Comparison of ENCODE assay signal across 8 cellular contexts in the genomic region with DNA sequence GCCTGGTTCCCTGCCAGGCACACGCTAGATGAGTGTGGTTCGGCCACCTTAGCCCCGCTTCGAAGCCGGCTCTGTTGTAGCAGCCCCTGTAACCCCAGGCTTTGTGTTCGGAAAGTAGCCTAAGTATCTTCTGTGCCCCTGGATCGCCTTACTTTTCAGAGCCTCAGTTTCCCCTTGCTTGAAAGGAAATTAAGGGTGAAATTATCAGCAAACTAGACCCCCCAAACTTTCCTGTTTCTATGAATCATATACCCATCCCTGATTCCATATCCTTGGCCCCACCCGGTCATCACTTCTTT. TPM values are rescaled to one million over a fixed set of nuclear protein-coding genes. Genes with fewer than 3 reads are reported as not detected.
DNase-seq lines count a peak whose midpoint lies in the region; ATAC-seq, FAIRE-seq and TF ChIP-seq lines count a peak whose summit lies in the region.

No MANE protein-coding gene starts in this region.

- CTCF ChIA-PET in A549 (lab: Yijun Ruan, JAX), result interaction anchor here (1.1 to 2.0 kb wide), 2 partner anchors 8 to 28 kb away, joined by 3 to 11 read pairs; a partner anchor contains a TSS

- H3K4me1 Mint-ChIP-seq in HFFc6 (ENCODE audit: low read depth), result peaks cover 44% of the 10 kb centered on the region

- no peak for TF ChIP-seq CTCF in A549 (IDR thresholded peaks at IDR 0.05)
- TF ChIP-seq CTCF in HFFc6 (IDR thresholded peaks at IDR 0.05), result no peak; the same call in 1 of the 2 replicates
- no peak for TF ChIP-seq CTCF in brain microvascular endothelial cell (IDR thresholded peaks at IDR 0.05; ENCODE audit: low read depth, low read length, missing control alignments)

- H3K27ac ChIP-seq in A549, result peak overlapping the region; percentile 90 to 96
- H3K27ac ChIP-seq in brain microvascular endothelial cell, result peak overlapping the region; percentile 35

- no peak for FAIRE-seq in A549 (lab: Jason Lieb, UNC)

- no peaks in the 10 kb centered on the region; the same call in 1 of the 2 replicates for H3K27me3 Mint-ChIP-seq in HFFc6 (ENCODE audit: insufficient read depth)

- peak overlapping the region; percentile 88 for H3K4me3 ChIP-seq in A549
- peak overlapping the region; percentile 99 for H3K4me3 ChIP-seq in brain microvascular endothelial cell (ENCODE audit: low read depth, low read length)
- peak overlapping the region; percentile 87 for H3K4me3 ChIP-seq in mononuclear cell (ENCODE audit: low read length)

- H3K4me3 Mint-ChIP-seq in HFFc6, result peak overlapping the region; percentile 97

- in situ Hi-C loops in brain microvascular endothelial cell (cut with HindIII; ENCODE audit: low pct_ligation_motif_present, low sequenced_read_pairs), result no loop called here

- TF ChIP-seq RAD21 in A549 (conservative IDR thresholded peaks at IDR 0.05 in 1 of 2, IDR thresholded peaks at IDR 0.05 in 1 of 2), result no peak

- DNase-seq in A549 (ENCODE audit: low read depth in 1 of 2, low spot score in 1 of 2) (no peak), HFFc6 (no peak), brain microvascular endothelial cell (no peak)
- no peak for DNase-seq in NK-92 treated with Interleukin-12 subunit alpha and Interleukin-12 subunit beta, amount 100 ng/mL, for 24 hours (lab: John Stamatoyannopoulos, UW)
- DNase-seq in activated effector memory CD4-positive, alpha-beta T cell treated with Interleukin-2 at 50 U/mL for 16 hours, result no peak

- peak; percentile 2 to 15; a peak in 3 of 6 replicates for ATAC-seq in A549
- no peak for ATAC-seq in HG03354 (IDR thresholded peaks at IDR 0.05; ENCODE audit: poor library complexity, severe bottlenecking, unreplicated experiment)
- ATAC-seq in GM18907 (IDR thresholded peaks at IDR 0.05; ENCODE audit: unreplicated experiment), result no peak

- no peak for TF ChIP-seq EP300 in A549 (IDR thresholded peaks at IDR 0.05)

- TF ChIP-seq POLR2A in A549 (IDR thresholded peaks at IDR 0.05; ENCODE audit: low read length), result no peak

- no peaks in the 10 kb centered on the region for H3K9me3 ChIP-seq in A549
- H3K9me3 ChIP-seq in mononuclear cell (ENCODE audit: low read depth, low read length), result no peaks in the 10 kb centered on the region

- peak overlapping the region; percentile 98 for H3K4me2 ChIP-seq in A549

- no peaks in the 10 kb centered on the region for H3K27me3 ChIP-seq in brain microvascular endothelial cell (replicated peaks)
- no peaks in the 10 kb centered on the region for H3K27me3 ChIP-seq in mononuclear cell (ENCODE audit: insufficient read depth, low read length)

- peak overlapping the region; percentile 97 for H3K27ac Mint-ChIP-seq in HFFc6

- H3K9me3 Mint-ChIP-seq in HFFc6, result no peaks in the 10 kb centered on the region

- POLR2A ChIA-PET in A549 (lab: Yijun Ruan, JAX), result interaction anchor here (1.0 to 1.7 kb wide), 2 partner anchors 8 to 29 kb away, joined by 3 to 7 read pairs; a partner anchor contains a TSS

- WGBS in A549 (ENCODE audit: missing lambda C conversion rate), result 0% methylated on average over 8 of the region's 8 CpGs

- H3K36me3 Mint-ChIP-seq in HFFc6 (ENCODE audit: low read depth), result peaks cover 58% of the 10 kb centered on the region

- peaks cover 36% of the 10 kb centered on the region for H3K36me3 ChIP-seq in brain microvascular endothelial cell (replicated peaks)

- H3K4me1 ChIP-seq in A549 (peaks cover 28% of the 10 kb centered on the region), mononuclear cell (ENCODE audit: insufficient read depth, low read length) (peaks cover 44% of the 10 kb centered on the region)

TF ChIP-seq in A549, 52 proteins besides CTCF, POLR2A, EP300 and RAD21:
- TF ChIP-seq, protein P1, sequence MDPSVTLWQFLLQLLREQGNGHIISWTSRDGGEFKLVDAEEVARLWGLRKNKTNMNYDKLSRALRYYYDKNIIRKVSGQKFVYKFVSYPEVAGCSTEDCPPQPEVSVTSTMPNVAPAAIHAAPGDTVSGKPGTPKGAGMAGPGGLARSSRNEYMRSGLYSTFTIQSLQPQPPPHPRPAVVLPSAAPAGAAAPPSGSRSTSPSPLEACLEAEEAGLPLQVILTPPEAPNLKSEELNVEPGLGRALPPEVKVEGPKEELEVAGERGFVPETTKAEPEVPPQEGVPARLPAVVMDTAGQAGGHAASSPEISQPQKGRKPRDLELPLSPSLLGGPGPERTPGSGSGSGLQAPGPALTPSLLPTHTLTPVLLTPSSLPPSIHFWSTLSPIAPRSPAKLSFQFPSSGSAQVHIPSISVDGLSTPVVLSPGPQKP (IDR thresholded peaks at IDR 0.05; ENCODE audit: low read depth, low read length), result no peak
- TF ChIP-seq PHF8 (IDR thresholded peaks at IDR 0.05; ENCODE audit: borderline replicate concordance, low read depth), result peak; percentile 41; the same call in 1 of the 2 replicates
- TF ChIP-seq RFX5 (IDR thresholded peaks at IDR 0.05), result no peak

RNA-seq across cellular contexts. Expression of a gene that starts 0.3 kb away (rescaled TPM):
- polyA plus RNA-seq in A549 (2011; rRNA removed) (32.6 and 37.5 TPM in 2 replicates), A549 (2017; fragmentation: RNase III; extraction: RNeasy Plus Mini Kit Qiagen cat#74134 plus additional on column Dnase treatment) (23.5 to 30.8 TPM (median 26.2 TPM) in 3 replicates)
- polyA plus RNA-seq in A549 (2012; cell fraction: cytosol; rRNA removed), result 20.3 and 21.3 TPM in 2 replicates
- 58.3 and 59.8 TPM in 2 replicates for polyA plus RNA-seq in A549 (2012; cell fraction: nucleus; rRNA removed)
- 81.2 and 88.2 TPM in 2 replicates for polyA minus RNA-seq in A549 (2011; rRNA and poly(A)+ RNA removed)
- 10 to 100 TPM; 30.8 to 38.4 (median 32.1) TPM for total RNA-seq in HFFc6 (2021; fragmentation: NEBNext Ultra II Directional; extraction: Animal tissue kit (Norgen Biotek cat#: 25700))
- total RNA-seq in mononuclear cell, result 8.4 TPM

RNA-seq across cellular contexts. Expression of a gene that starts 0.5 kb away (rescaled TPM):
- polyA plus RNA-seq in A549 (2011; rRNA removed) (492 and 504 TPM in 2 replicates), A549 (2017; fragmentation: RNase III; extraction: RNeasy Plus Mini Kit Qiagen cat#74134 plus additional on column Dnase treatment) (648 to 682 TPM (median 679 TPM) in 3 replicates)
- 238 and 292 TPM in 2 replicates for polyA plus RNA-seq in A549 (2012; cell fraction: cytosol; rRNA removed)
- 66.0 and 191 TPM in 2 replicates for polyA plus RNA-seq in A549 (2012; cell fraction: nucleus; rRNA removed)
- 16.4 and 23.4 TPM in 2 replicates for polyA minus RNA-seq in A549 (2011; rRNA and poly(A)+ RNA removed)
- total RNA-seq in HFFc6 (2021; fragmentation: NEBNext Ultra II Directional; extraction: Animal tissue kit (Norgen Biotek cat#: 25700)), result 100 to 1,000 TPM; 397 to 452 (median 442) TPM
- total RNA-seq in mononuclear cell, result 85.0 TPM

RNA-seq across cellular contexts. Expression of a gene that starts 29.0 kb away (rescaled TPM):
- polyA plus RNA-seq in A549 (2011; rRNA removed), result 4.1 and 5.3 TPM in 2 replicates
- polyA plus RNA-seq in A549 (2012; cell fraction: cytosol; rRNA removed), result 1.6 and 2.0 TPM in 2 replicates
- polyA plus RNA-seq in A549 (2012; cell fraction: nucleus; rRNA removed), result 1.5 and 2.1 TPM in 2 replicates
- polyA plus RNA-seq in A549 (2017; fragmentation: RNase III; extraction: RNeasy Plus Mini Kit Qiagen cat#74134 plus additional on column Dnase treatment), result 3.6 to 4.1 TPM (median 3.9 TPM) in 3 replicates
- 2.9 and 3.1 TPM in 2 replicates for polyA minus RNA-seq in A549 (2011; rRNA and poly(A)+ RNA removed)
- total RNA-seq in HFFc6 (2021; fragmentation: NEBNext Ultra II Directional; extraction: Animal tissue kit (Norgen Biotek cat#: 25700)), result 1 to 10 TPM; 2.7 to 4.0 (median 3.8) TPM
- 4.8 TPM for total RNA-seq in mononuclear cell

RNA-seq across cellular contexts. Expression of a gene that starts 45.8 kb away (rescaled TPM):
- polyA plus RNA-seq in A549 (2011; rRNA removed), result 11.8 and 17.6 TPM in 2 replicates
- 6.0 and 6.3 TPM in 2 replicates for polyA plus RNA-seq in A549 (2012; cell fraction: cytosol; rRNA removed)
- polyA plus RNA-seq in A549 (2012; cell fraction: nucleus; rRNA removed), result 2.8 and 3.1 TPM in 2 replicates
- polyA plus RNA-seq in A549 (2017; fragmentation: RNase III; extraction: RNeasy Plus Mini Kit Qiagen cat#74134 plus additional on column Dnase treatment), result 11.3 to 13.6 TPM (median 11.8 TPM) in 3 replicates
- polyA minus RNA-seq in A549 (2011; rRNA and poly(A)+ RNA removed), result 2.8 and 4.0 TPM in 2 replicates
- 1 to 10 TPM; 7.4 to 9.2 (median 8.4) TPM for total RNA-seq in HFFc6 (2021; fragmentation: NEBNext Ultra II Directional; extraction: Animal tissue kit (Norgen Biotek cat#: 25700))
- total RNA-seq in mononuclear cell, result 3.3 TPM

RNA-seq across cellular contexts. Expression of a gene that starts 55.4 kb away (rescaled TPM):
- polyA plus RNA-seq in A549 (2011; rRNA removed), result 2.5 and 3.6 TPM in 2 replicates
- 2.4 and 3.0 TPM in 2 replicates for polyA plus RNA-seq in A549 (2012; cell fraction: cytosol; rRNA removed)
- polyA plus RNA-seq in A549 (2012; cell fraction: nucleus; rRNA removed), result 3.1 and 3.8 TPM in 2 replicates
- 1.9 to 2.7 TPM (median 2.6 TPM) in 3 replicates for polyA plus RNA-seq in A549 (2017; fragmentation: RNase III; extraction: RNeasy Plus Mini Kit Qiagen cat#74134 plus additional on column Dnase treatment)
- polyA minus RNA-seq in A549 (2011; rRNA and poly(A)+ RNA removed), result 3.4 and 4.1 TPM in 2 replicates
- total RNA-seq in HFFc6 (2021; fragmentation: NEBNext Ultra II Directional; extraction: Animal tissue kit (Norgen Biotek cat#: 25700)), result 10 to 100 TPM; 41.0 to 46.0 (median 45.1) TPM
- total RNA-seq in mononuclear cell, result 10.3 TPM

Comparison
In these comparisons a context has a peak if more than half of its experiments do, and no peak if none do; other contexts are left out.
1. ATAC-seq: peak in A549 (2 of 2); none in HG03354 (single experiment) and GM18907 (single experiment).
2. Peak in every context shown above with its lines, with median percentiles within 50 percentile points of each other: H3K4me3 ChIP-seq.